ENCODE assay signal across 17 cellular contexts in the genomic region with DNA sequence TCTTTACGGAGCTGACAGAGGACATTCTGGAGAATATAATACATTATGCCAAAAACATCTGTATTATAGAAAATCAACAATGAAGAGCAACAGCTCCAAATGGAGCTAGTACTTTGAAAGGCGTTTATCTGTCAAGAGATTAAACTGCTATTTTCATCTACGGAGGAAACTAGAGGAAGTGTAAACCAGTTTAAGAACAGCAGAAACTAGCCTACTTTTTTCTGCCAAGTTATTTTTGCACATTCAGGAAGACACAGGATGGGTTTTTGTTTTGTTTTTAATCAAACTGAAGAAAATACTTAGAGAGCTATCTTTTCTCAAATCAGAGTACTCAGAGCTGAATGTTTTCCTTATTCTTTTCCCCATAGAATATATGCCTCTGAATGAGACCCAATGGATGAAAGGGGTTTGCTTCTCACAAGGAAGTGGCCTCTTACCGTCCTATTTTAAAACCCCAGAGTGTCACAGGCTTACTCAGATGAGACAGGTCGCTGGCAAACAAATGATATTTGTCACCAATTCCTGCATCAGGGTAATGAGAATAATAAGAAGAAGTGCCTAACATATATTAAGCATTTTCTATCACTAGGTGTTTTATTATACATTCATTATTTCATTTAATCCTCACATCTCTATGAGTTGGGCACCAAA.
DNase-seq lines count a peak whose midpoint lies in the region; ATAC-seq and TF ChIP-seq lines count a peak whose summit lies in the region.
"Had no signal": no experiment of that assay in that cellular context is flagged by ENCODE, and none has a peak within 500 bp of the region (broad histone marks: within the 10 kb centered on the region; RNA-seq: fewer than 3 reads in every experiment).

No MANE protein-coding gene starts in this region.

- no peaks in the 10 kb centered on the region for H3K79me2 ChIP-seq in parathyroid adenoma

- H3K27me3 Mint-ChIP-seq in activated CD8-positive, alpha-beta T cell treated with anti-CD3 and anti-CD28 coated beads for 36 hours = no peaks in the 10 kb centered on the region

- H3K4me3 ChIP-seq in parathyroid adenoma (ENCODE audit: low read depth, low read length) = peak overlapping the region; percentile 23
- H3K4me3 ChIP-seq: gastrocnemius medialis, left lung, MG63, thyroid gland had no signal

- DNase-seq in NCI-H82 (lab: John Stamatoyannopoulos, UW) (peak; percentile 27), NCI-H82 treated with DMSO at 0.1 percent for 48 hours (lab: John Stamatoyannopoulos, UW; ENCODE audit: unreplicated experiment) (no peak), RKO (ENCODE audit: low spot score) (no peak), HEK293T (ENCODE audit: extremely low spot score) (no peak)
- DNase-seq in activated CD8-positive, alpha-beta T cell treated with anti-CD3 and anti-CD28 coated beads for 36 hours = peak; percentile 7
- DNase-seq: activated effector memory CD4-positive, alpha-beta T cell treated with anti-CD3 and anti-CD28 coated beads, Interleukin-2, amount 50 U/mL, for 16 hours; cortex of kidney; gastrocnemius medialis; GOT3; left lung; MG63; posterior cingulate gyrus; T1000; thyroid gland had no signal

- no peak overlapping the region for H3K4me3 Mint-ChIP-seq in activated CD8-positive, alpha-beta T cell treated with anti-CD3 and anti-CD28 coated beads for 36 hours

- H3K27ac Mint-ChIP-seq in activated CD8-positive, alpha-beta T cell treated with anti-CD3 and anti-CD28 coated beads for 36 hours = peak overlapping the region; percentile 18

- intact Hi-C loops in activated CD8-positive, alpha-beta T cell treated with anti-CD3 and anti-CD28 coated beads for 36 hours (cut with micrococcal nuclease) = no loop called here

- peak overlapping the region; percentile 64 for H3K4me2 ChIP-seq in parathyroid adenoma (ENCODE audit: low read length)

- H3K9me3 ChIP-seq in KOPT-K1 (ENCODE audit: insufficient read depth, low read length, poor library complexity, severe bottlenecking) = no peaks in the 10 kb centered on the region
- no peaks in the 10 kb centered on the region for H3K9me3 ChIP-seq in parathyroid adenoma (ENCODE audit: control insufficient read depth, low read length)
- H3K9me3 ChIP-seq: gastrocnemius medialis, left lung, MG63, thyroid gland had no signal

- H3K4me1 Mint-ChIP-seq in activated CD8-positive, alpha-beta T cell treated with anti-CD3 and anti-CD28 coated beads for 36 hours (ENCODE audit: low read depth) = peaks cover 39% of the 10 kb centered on the region

- POLR2A ChIA-PET in activated CD8-positive, alpha-beta T cell treated with anti-CD3 and anti-CD28 coated beads for 36 hours (lab: Charles Lee) = no interaction called here
- POLR2A ChIA-PET in HEK293T (lab: Yijun Ruan, JAX) = interaction anchor here (1.0 kb wide), 1 partner anchor 17 kb away, joined by 3 read pairs; no protein-coding TSS in a partner anchor

- H3K36me3 Mint-ChIP-seq in activated CD8-positive, alpha-beta T cell treated with anti-CD3 and anti-CD28 coated beads for 36 hours (ENCODE audit: low read depth) = no peaks in the 10 kb centered on the region

- no peaks in the 10 kb centered on the region for H3K9me3 Mint-ChIP-seq in activated CD8-positive, alpha-beta T cell treated with anti-CD3 and anti-CD28 coated beads for 36 hours

- no peaks in the 10 kb centered on the region for H3K27me3 ChIP-seq in parathyroid adenoma (ENCODE audit: control insufficient read depth, insufficient read depth, low read length)
- H3K27me3 ChIP-seq: gastrocnemius medialis, left lung, MG63, thyroid gland had no signal

- peak overlapping the region; percentile 58 for H3K27ac ChIP-seq in KOPT-K1 (ENCODE audit: low read depth, low read length, poor library complexity, severe bottlenecking)
- peak overlapping the region; percentile 71 for H3K27ac ChIP-seq in parathyroid adenoma
- H3K27ac ChIP-seq: left lung, thyroid gland had no signal

- peaks cover 61% of the 10 kb centered on the region for H3K4me1 ChIP-seq in parathyroid adenoma

- CTCF ChIA-PET in activated CD8-positive, alpha-beta T cell treated with anti-CD3 and anti-CD28 coated beads for 36 hours (lab: Charles Lee) = interaction anchor here (1.1 to 1.9 kb wide), 3 partner anchors 9 to 55 kb away, joined by 3 to 5 read pairs (median 3); no protein-coding TSS in a partner anchor
- CTCF ChIA-PET in HEK293T (lab: Yijun Ruan, JAX) = interaction anchor here (0.5 to 1.6 kb wide), 2 partner anchors 31 to 734 kb away, joined by 3 to 9 read pairs; no protein-coding TSS in a partner anchor

- peak; percentile 50 for ATAC-seq in activated CD8-positive, alpha-beta T cell treated with anti-CD3 and anti-CD28 coated beads for 36 hours
- no peak for ATAC-seq in HG02798 (IDR thresholded peaks at IDR 0.05; ENCODE audit: poor library complexity, unreplicated experiment)
- ATAC-seq: left lung had no signal

- TF ChIP-seq CTCF in activated CD8-positive, alpha-beta T cell treated with anti-CD3 and anti-CD28 coated beads for 36 hours (IDR thresholded peaks at IDR 0.05) = no peak
- no peak for TF ChIP-seq CTCF in parathyroid adenoma (IDR thresholded peaks at IDR 0.05)

- peak overlapping the region; percentile 31 for H2AFZ ChIP-seq in parathyroid adenoma

- no peaks in the 10 kb centered on the region for H3K36me3 ChIP-seq in KOPT-K1 (ENCODE audit: insufficient read depth, low read length)
- no peaks in the 10 kb centered on the region for H3K36me3 ChIP-seq in parathyroid adenoma (ENCODE audit: control insufficient read depth, insufficient read depth, low read length)
- H3K36me3 ChIP-seq: gastrocnemius medialis, left lung, MG63, thyroid gland had no signal

- H3K9ac ChIP-seq in parathyroid adenoma = no peak overlapping the region

TF ChIP-seq in HEK293T, 16 proteins besides CTCF, POLR2A, EP300 and RAD21:
- TF ChIP-seq NFRKB (IDR thresholded peaks at IDR 0.05) (no peak), CTBP1 (IDR thresholded peaks at IDR 0.05; ENCODE audit: borderline replicate concordance) (no peak), SUZ12 (IDR thresholded peaks at IDR 0.05) (no peak)

Comparison
In these comparisons a context has a peak if more than half of its experiments do, and no peak if none do; other contexts are left out.
1. DNase-seq: peak in NCI-H82 (single experiment) and activated CD8-positive, alpha-beta T cell treated with anti-CD3 and anti-CD28 coated beads for 36 hours (single experiment); none in NCI-H82 treated with DMSO at 0.1 percent for 48 hours (single experiment), RKO (single experiment) and HEK293T (single experiment).